Comparison of ENCODE assay signal across 26 cellular contexts in genomic region chr5:122673343-122673742, GRCh38.
DNase-seq lines count a peak whose midpoint lies in the region; ATAC-seq and TF ChIP-seq lines count a peak whose summit lies in the region.
"Had no signal": no experiment of that assay in that cellular context is flagged by ENCODE, and none has a peak within 500 bp of the region (broad histone marks: within the 10 kb centered on the region; RNA-seq: fewer than 3 reads in every experiment).

No MANE protein-coding gene starts in this region.

- peak; percentile 57 for DNase-seq in AG09319 (ENCODE audit: extremely low read depth, low read depth)
- peak; percentile 38 to 76 (median 65) for DNase-seq in adrenal gland
- peak; percentile 58 for DNase-seq in fibroblast of the conjunctiva (ENCODE audit: low read depth)
- DNase-seq in posterior vena cava (ENCODE audit: low spot score), result peak; percentile 89
- no peak for DNase-seq in ecto neural progenitor cell (ENCODE audit: low spot score)
- DNase-seq in DMS153 (lab: John Stamatoyannopoulos, UW), result no peak
- DNase-seq in stimulated activated naive B cell treated with anti-CD40 and anti-IgM and Interleukin-4, amounts not matched to agents 10 μg/mL and 1 μg/mL and 100 μg/mL, for 72 hours, result no peak
- no peak for DNase-seq in superior temporal gyrus (ENCODE audit: extremely low spot score)
- DNase-seq: activated CD4-positive, alpha-beta T cell treated with anti-CD3 and anti-CD28 coated beads for 36 hours; activated CD8-positive, alpha-beta memory T cell treated with anti-CD3 and anti-CD28 coated beads, Interleukin-2, amount 10 ng/mL, durations not matched to agents 7 days and 5 days; C1 segment of cervical spinal cord; HCEC 1CT; NCI-H2107; spleen; stimulated activated CD4-positive, alpha-beta T cell treated with anti-CD3 and anti-CD28 coated beads, Interleukin-4, amount 100 ng/mL, for 24 hours; T-helper 1 cell had no signal

- 36 to 63% (median 46%) methylated on average over 3 of the region's 3 CpGs for WGBS in adrenal gland, 4 donors

- H3K4me1 Mint-ChIP-seq in stimulated activated naive B cell treated with anti-CD40 and anti-IgM and Interleukin-4, amounts not matched to agents 10 μg/mL and 1 μg/mL and 100 μg/mL, for 72 hours, result peaks cover 7 to 36% of the 10 kb centered on the region in 2 donors
- H3K4me1 Mint-ChIP-seq: activated CD4-positive, alpha-beta T cell treated with anti-CD3 and anti-CD28 coated beads for 36 hours; activated CD8-positive, alpha-beta memory T cell treated with anti-CD3 and anti-CD28 coated beads, Interleukin-2, amount 10 ng/mL, durations not matched to agents 7 days and 5 days; neural crest cell had no signal

- ATAC-seq in stimulated activated naive B cell treated with anti-CD40 and anti-IgM and Interleukin-4, amounts not matched to agents 10 μg/mL and 1 μg/mL and 100 μg/mL, for 72 hours (replicated peaks), result no peak
- ATAC-seq: activated CD4-positive, alpha-beta T cell treated with anti-CD3 and anti-CD28 coated beads for 36 hours; activated CD8-positive, alpha-beta memory T cell treated with anti-CD3 and anti-CD28 coated beads, Interleukin-2, amount 10 ng/mL, durations not matched to agents 7 days and 5 days had no signal

- peaks cover 0 to 7% of the 10 kb centered on the region in 2 donors for H3K27me3 Mint-ChIP-seq in stimulated activated naive B cell treated with anti-CD40 and anti-IgM and Interleukin-4, amounts not matched to agents 10 μg/mL and 1 μg/mL and 100 μg/mL, for 72 hours
- H3K27me3 Mint-ChIP-seq: activated CD8-positive, alpha-beta memory T cell treated with anti-CD3 and anti-CD28 coated beads, Interleukin-2, amount 10 ng/mL, durations not matched to agents 7 days and 5 days; IgD-negative memory B cell; type B pancreatic cell had no signal

- TF ChIP-seq CTCF in AG09319 (IDR thresholded peaks at IDR 0.05; ENCODE audit: low read depth, low read length) (no peak), adrenal gland (IDR thresholded peaks at IDR 0.05) (no peak)

- peaks cover 0 to 6% of the 10 kb centered on the region in 2 donors for H3K36me3 Mint-ChIP-seq in stimulated activated naive B cell treated with anti-CD40 and anti-IgM and Interleukin-4, amounts not matched to agents 10 μg/mL and 1 μg/mL and 100 μg/mL, for 72 hours
- H3K36me3 Mint-ChIP-seq: activated CD8-positive, alpha-beta memory T cell treated with anti-CD3 and anti-CD28 coated beads, Interleukin-2, amount 10 ng/mL, durations not matched to agents 7 days and 5 days; activated naive CD8-positive, alpha-beta T cell; type B pancreatic cell had no signal

- no peaks in the 10 kb centered on the region for H3K36me3 ChIP-seq in adrenal gland (replicated peaks in 1 of 2)
- H3K36me3 ChIP-seq: gastrocnemius medialis, SJSA1, spleen had no signal

- no peaks in the 10 kb centered on the region for H3K9me3 ChIP-seq in adrenal gland (replicated peaks in 1 of 3)
- H3K9me3 ChIP-seq: gastrocnemius medialis, SJSA1 had no signal

- intact Hi-C loops in adrenal gland (cut with DNase I) (no loop called here), posterior vena cava (cut with DNase I) (no loop called here)

- H3K4me3 Mint-ChIP-seq in stimulated activated naive B cell treated with anti-CD40 and anti-IgM and Interleukin-4, amounts not matched to agents 10 μg/mL and 1 μg/mL and 100 μg/mL, for 72 hours, result no peak overlapping the region
- H3K4me3 Mint-ChIP-seq: activated CD4-positive, alpha-beta T cell treated with anti-CD3 and anti-CD28 coated beads for 36 hours; activated CD8-positive, alpha-beta memory T cell treated with anti-CD3 and anti-CD28 coated beads, Interleukin-2, amount 10 ng/mL, durations not matched to agents 7 days and 5 days; activated naive CD8-positive, alpha-beta T cell; activated T-helper 1 cell treated with anti-CD3 and anti-CD28 coated beads, Interleukin-12 subunit alpha, Interleukin-12 subunit beta, Interleukin-2, Interleukin-4 antibody, amounts not matched to agents 30 ng/mL and 10 ng/mL and 1 ng/mL, durations not matched to agents 14 hours and 24 hours and 36 hours; dendritic cell treated with granulocyte-macrophage colony-stimulating factor and Interleukin-4, amounts not matched to agents 40 ng/mL and 50 ng/mL, for 4 days; IgD-negative memory B cell; neural crest cell; stimulated activated naive CD8-positive, alpha-beta T cell treated with anti-CD3 and anti-CD28 coated beads, Interleukin-15, Interleukin-2, amounts not matched to agents 100 ng/mL and 50 ng/mL, for 24 hours; type B pancreatic cell had no signal

- no peak overlapping the region for H3K27ac Mint-ChIP-seq in stimulated activated naive B cell treated with anti-CD40 and anti-IgM and Interleukin-4, amounts not matched to agents 10 μg/mL and 1 μg/mL and 100 μg/mL, for 72 hours
- H3K27ac Mint-ChIP-seq: activated CD4-positive, alpha-beta T cell treated with anti-CD3 and anti-CD28 coated beads for 36 hours; activated CD8-positive, alpha-beta memory T cell treated with anti-CD3 and anti-CD28 coated beads, Interleukin-2, amount 10 ng/mL, durations not matched to agents 7 days and 5 days; activated naive CD8-positive, alpha-beta T cell; activated T-helper 1 cell treated with anti-CD3 and anti-CD28 coated beads, Interleukin-12 subunit alpha, Interleukin-12 subunit beta, Interleukin-2, Interleukin-4 antibody, amounts not matched to agents 30 ng/mL and 10 ng/mL and 1 ng/mL, durations not matched to agents 14 hours and 24 hours and 36 hours; dendritic cell treated with granulocyte-macrophage colony-stimulating factor and Interleukin-4, amounts not matched to agents 40 ng/mL and 50 ng/mL, for 4 days; IgD-negative memory B cell; stimulated activated naive CD8-positive, alpha-beta T cell treated with anti-CD3 and anti-CD28 coated beads, Interleukin-15, Interleukin-2, amounts not matched to agents 100 ng/mL and 50 ng/mL, for 24 hours; type B pancreatic cell had no signal

- no peak for TF ChIP-seq POLR2A in adrenal gland (IDR thresholded peaks at IDR 0.05)

- H3K4me3 ChIP-seq in adrenal gland, result no peak overlapping the region
- H3K4me3 ChIP-seq: gastrocnemius medialis, lung, SJSA1, spleen had no signal

- peaks cover 3% of the 10 kb centered on the region for H3K27me3 ChIP-seq in adrenal gland
- H3K27me3 ChIP-seq: gastrocnemius medialis had no signal

- H3K4me1 ChIP-seq in adrenal gland (replicated peaks in 1 of 2), result no peaks in the 10 kb centered on the region
- H3K4me1 ChIP-seq: gastrocnemius medialis, SJSA1, spleen had no signal

- no peak overlapping the region for H3K27ac ChIP-seq in adrenal gland
- H3K27ac ChIP-seq: gastrocnemius medialis, SJSA1, spleen had no signal

- H3K9me3 Mint-ChIP-seq in stimulated activated naive B cell treated with anti-CD40 and anti-IgM and Interleukin-4, amounts not matched to agents 10 μg/mL and 1 μg/mL and 100 μg/mL, for 72 hours, result peaks cover 7% of the 10 kb centered on the region in 2 donors
- H3K9me3 Mint-ChIP-seq: type B pancreatic cell had no signal

Comparison
In these comparisons a context has a peak if more than half of its experiments do, and no peak if none do; other contexts are left out.
1. DNase-seq: peak in AG09319 (single experiment), adrenal gland (7 of 7), fibroblast of the conjunctiva (single experiment) and posterior vena cava (single experiment); none in ecto neural progenitor cell (single experiment), DMS153 (single experiment), stimulated activated naive B cell treated with anti-CD40 and anti-IgM and Interleukin-4, amounts not matched to agents 10 μg/mL and 1 μg/mL and 100 μg/mL, for 72 hours (single experiment) and superior temporal gyrus (single experiment).